9 cellular contexts compared by ENCODE assay signal in genomic region chr14:61710853-61711817, GRCh38. TPM values are rescaled to one million over a fixed set of nuclear protein-coding genes. Genes with fewer than 3 reads are reported as not detected.
DNase-seq lines count a peak whose midpoint lies in the region; ATAC-seq, FAIRE-seq and TF ChIP-seq lines count a peak whose summit lies in the region.
"Had no signal": no experiment of that assay in that cellular context is flagged by ENCODE, and none has a peak within 500 bp of the region (broad histone marks: within the 10 kb centered on the region; RNA-seq: fewer than 3 reads in every experiment).

No MANE protein-coding gene starts in this region.

- H3K9me3 Mint-ChIP-seq in activated T-helper 17 cell treated with anti-CD3 and anti-CD28 coated beads, Interleukin-2, amount 50 U/mL, for 72 hours = no peaks in the 10 kb centered on the region
- H3K9me3 Mint-ChIP-seq in naive B cell = peaks cover 0 to 7% (median 0%) of the 10 kb centered on the region in 7 donors

- peak overlapping the region; percentile 43 for H3K4me3 Mint-ChIP-seq in activated T-helper 17 cell treated with anti-CD3 and anti-CD28 coated beads, Interleukin-2, amount 50 U/mL, for 72 hours
- peak overlapping the region in 6 of 8 donors; percentile 10 to 77 (median 36) for H3K4me3 Mint-ChIP-seq in naive B cell
- H3K4me3 Mint-ChIP-seq: neural crest cell had no signal

- H3K4me3 ChIP-seq in foreskin fibroblast (ENCODE audit: low read depth in 1 of 2, low read length in 2 of 2) = no peak overlapping the region

- FAIRE-seq in GM12892 (lab: Jason Lieb, UNC) = peak; percentile 33

- H3K36me3 Mint-ChIP-seq in activated T-helper 17 cell treated with anti-CD3 and anti-CD28 coated beads, Interleukin-2, amount 50 U/mL, for 72 hours (ENCODE audit: low read depth) = peaks cover 91% of the 10 kb centered on the region
- peaks cover 0 to 7% of the 10 kb centered on the region in 2 donors for H3K36me3 Mint-ChIP-seq in naive B cell

- H3K27ac Mint-ChIP-seq in activated T-helper 17 cell treated with anti-CD3 and anti-CD28 coated beads, Interleukin-2, amount 50 U/mL, for 72 hours = peak overlapping the region; percentile 35
- peak overlapping the region; percentile 11 to 42 (median 34) for H3K27ac Mint-ChIP-seq in naive B cell

- no peak for DNase-seq in GM12892 (ENCODE audit: insufficient read length)
- peak; percentile 32 for DNase-seq in NCI-H1105 (lab: John Stamatoyannopoulos, UW)
- no peak for DNase-seq in naive B cell
- no peak for DNase-seq in foreskin fibroblast
- no peak for DNase-seq in DMS114 treated with DMSO at 0.1 percent for 48 hours (lab: John Stamatoyannopoulos, UW; ENCODE audit: unreplicated experiment)
- no peak for DNase-seq in GM19238 (ENCODE audit: insufficient read length, low spot score)
- DNase-seq in SW480 (ENCODE audit: low spot score) = no peak

- ATAC-seq in activated T-helper 17 cell treated with anti-CD3 and anti-CD28 coated beads, Interleukin-2, amount 50 U/mL, for 72 hours (replicated peaks) = peak; percentile 20
- ATAC-seq in naive B cell (ENCODE audit: low read depth in 2 of 2) = peak; percentile 65 to 67

- peaks cover 48% of the 10 kb centered on the region for H3K4me1 Mint-ChIP-seq in activated T-helper 17 cell treated with anti-CD3 and anti-CD28 coated beads, Interleukin-2, amount 50 U/mL, for 72 hours
- H3K4me1 Mint-ChIP-seq in naive B cell = peaks cover 47 to 85% (median 70%) of the 10 kb centered on the region in 3 donors

- TF ChIP-seq CTCF in foreskin fibroblast (IDR thresholded peaks at IDR 0.05; ENCODE audit: low read depth, low read length) = no peak

- no peak for TF ChIP-seq POLR2A in GM12892 (IDR thresholded peaks at IDR 0.05; ENCODE audit: low read depth, low read length)

- no peaks in the 10 kb centered on the region for H3K27me3 Mint-ChIP-seq in activated T-helper 17 cell treated with anti-CD3 and anti-CD28 coated beads, Interleukin-2, amount 50 U/mL, for 72 hours
- H3K27me3 Mint-ChIP-seq in naive B cell = no peaks in the 10 kb centered on the region

RNA-seq across cellular contexts. Expression of gene HIF1A, which starts 15.8 kb away (rescaled TPM):
- polyA plus RNA-seq in GM12892 (2012; ENCODE audit: missing spikeins) = 46.9 TPM
- 100 to 1,000 TPM; 123 to 176 TPM for total RNA-seq in activated T-helper 17 cell treated with anti-CD3 and anti-CD28 coated beads, Interleukin-2, amount 50 U/mL, for 72 hours
- polyA plus RNA-seq in naive B cell (ENCODE audit: low read depth in 6 of 6) = 100 to 1,000 TPM; 109 to 152 (median 125) TPM

RNA-seq across cellular contexts. Expression of gene SNAPC1, which starts 51.1 kb away (rescaled TPM):
- 9.9 TPM for polyA plus RNA-seq in GM12892 (2012; ENCODE audit: missing spikeins)
- total RNA-seq in activated T-helper 17 cell treated with anti-CD3 and anti-CD28 coated beads, Interleukin-2, amount 50 U/mL, for 72 hours = 10 to 100 TPM; 11.5 to 13.6 TPM
- polyA plus RNA-seq in naive B cell (ENCODE audit: low read depth in 6 of 6) = 1 to 10 TPM; 5.2 to 7.2 (median 6.4) TPM
